In the genomic region with DNA sequence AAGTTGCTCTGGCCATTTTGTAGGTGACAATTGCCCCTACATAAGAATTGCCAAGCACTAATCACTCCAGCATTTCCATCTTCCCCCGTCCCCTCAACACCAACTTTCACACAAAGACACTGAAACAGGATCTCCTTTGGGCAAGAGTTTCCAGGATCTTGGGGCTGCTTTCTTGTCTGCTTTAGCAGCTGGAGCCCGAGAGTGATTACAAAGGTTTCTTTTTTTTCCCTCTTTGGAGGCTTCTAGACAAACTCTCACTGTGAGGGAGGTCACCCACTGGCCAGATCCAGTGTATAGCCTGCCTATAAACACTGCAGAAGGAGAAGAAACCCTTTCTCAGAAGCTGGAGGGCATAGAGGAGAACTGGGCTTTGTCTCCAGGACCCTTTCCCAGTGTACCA, we compare ENCODE assay signal across 1 cellular context.
TF ChIP-seq lines count a peak whose summit lies in the region.

No MANE protein-coding gene starts in this region.

TF ChIP-seq in WTC11, 78 proteins besides CTCF, POLR2A, EP300 and RAD21 (continued from another document):
- TF ChIP-seq, protein P1, sequence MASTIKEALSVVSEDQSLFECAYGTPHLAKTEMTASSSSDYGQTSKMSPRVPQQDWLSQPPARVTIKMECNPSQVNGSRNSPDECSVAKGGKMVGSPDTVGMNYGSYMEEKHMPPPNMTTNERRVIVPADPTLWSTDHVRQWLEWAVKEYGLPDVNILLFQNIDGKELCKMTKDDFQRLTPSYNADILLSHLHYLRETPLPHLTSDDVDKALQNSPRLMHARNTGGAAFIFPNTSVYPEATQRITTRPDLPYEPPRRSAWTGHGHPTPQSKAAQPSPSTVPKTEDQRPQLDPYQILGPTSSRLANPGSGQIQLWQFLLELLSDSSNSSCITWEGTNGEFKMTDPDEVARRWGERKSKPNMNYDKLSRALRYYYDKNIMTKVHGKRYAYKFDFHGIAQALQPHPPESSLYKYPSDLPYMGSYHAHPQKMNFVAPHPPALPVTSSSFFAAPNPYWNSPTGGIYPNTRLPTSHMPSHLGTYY (CRISPR knock-in tag; IDR thresholded peaks at IDR 0.05), result no peak
- TF ChIP-seq SMAD4 (CRISPR knock-in tag; IDR thresholded peaks at IDR 0.05), result no peak
TF ChIP-seq in WTC11: peak in this region for 0.
